Comparison of ENCODE assay signal across 8 cellular contexts in genomic region chr11:78573271-78574035, GRCh38. TPM values are rescaled to one million over a fixed set of nuclear protein-coding genes. Genes with fewer than 3 reads are reported as not detected.
DNase-seq lines count a peak whose midpoint lies in the region; ATAC-seq and TF ChIP-seq lines count a peak whose summit lies in the region.

No MANE protein-coding gene starts in this region.

- peaks cover 25% of the 10 kb centered on the region for H3K4me1 Mint-ChIP-seq in activated T-cell treated with anti-CD3 and anti-CD28 coated beads, Interleukin-2, amount 50 U/mL, for 4 hours (ENCODE audit: low read depth)
- H3K4me1 Mint-ChIP-seq in activated naive CD8-positive, alpha-beta T cell treated with anti-CD3 and anti-CD28 coated beads, Interleukin-2, amount 10 ng/mL, durations not matched to agents 7 days and 5 days, result peaks cover 27% of the 10 kb centered on the region

- H3K36me3 ChIP-seq in thyroid gland, result peaks cover 0 to 2% of the 10 kb centered on the region in 2 donors

- H3K9me3 Mint-ChIP-seq in activated T-cell treated with anti-CD3 and anti-CD28 coated beads, Interleukin-2, amount 50 U/mL, for 4 hours, result no peaks in the 10 kb centered on the region
- H3K9me3 Mint-ChIP-seq in activated naive CD8-positive, alpha-beta T cell treated with anti-CD3 and anti-CD28 coated beads, Interleukin-2, amount 10 ng/mL, durations not matched to agents 7 days and 5 days, result no peaks in the 10 kb centered on the region

- peaks cover 10% of the 10 kb centered on the region for H3K36me3 Mint-ChIP-seq in activated T-cell treated with anti-CD3 and anti-CD28 coated beads, Interleukin-2, amount 50 U/mL, for 4 hours (ENCODE audit: insufficient read depth)
- peaks cover 9% of the 10 kb centered on the region for H3K36me3 Mint-ChIP-seq in activated naive CD8-positive, alpha-beta T cell treated with anti-CD3 and anti-CD28 coated beads, Interleukin-2, amount 10 ng/mL, durations not matched to agents 7 days and 5 days

- intact Hi-C loops in thyroid gland (cut with DNase I), result no loop called here

- ATAC-seq in activated T-cell treated with anti-CD3 and anti-CD28 coated beads, Interleukin-2, amount 50 U/mL, for 4 hours, result no peak
- ATAC-seq in activated naive CD8-positive, alpha-beta T cell treated with anti-CD3 and anti-CD28 coated beads, Interleukin-2, amount 10 ng/mL, durations not matched to agents 7 days and 5 days (ENCODE audit: low read depth), result no peak
- no peak for ATAC-seq in GM21717 (IDR thresholded peaks at IDR 0.05; ENCODE audit: unreplicated experiment)

- peak overlapping the region; percentile 60 for H3K27ac Mint-ChIP-seq in activated naive CD8-positive, alpha-beta T cell treated with anti-CD3 and anti-CD28 coated beads, Interleukin-2, amount 10 ng/mL, durations not matched to agents 7 days and 5 days

- no peaks in the 10 kb centered on the region for H3K9me3 ChIP-seq in thyroid gland

- peak overlapping the region in 1 of 3 donors; percentile 89 for H3K27ac ChIP-seq in thyroid gland
- H3K27ac ChIP-seq in RWPE1, result no peak overlapping the region

- POLR2A ChIA-PET in activated naive CD8-positive, alpha-beta T cell treated with anti-CD3 and anti-CD28 coated beads, Interleukin-2, amount 10 ng/mL, durations not matched to agents 7 days and 5 days (lab: Charles Lee), result interaction anchor here (0.6 to 2.5 kb wide), 4 partner anchors 130 to 435 kb away, joined by 3 to 16 read pairs (median 3); partner anchors contain the start of gene GAB2
- POLR2A ChIA-PET in RWPE1 (lab: Yijun Ruan, JAX; ENCODE audit: low non-redundant PET), result no interaction called here

- H3K27me3 Mint-ChIP-seq in activated T-cell treated with anti-CD3 and anti-CD28 coated beads, Interleukin-2, amount 50 U/mL, for 4 hours (ENCODE audit: low read depth), result no peaks in the 10 kb centered on the region
- H3K27me3 Mint-ChIP-seq in activated naive CD8-positive, alpha-beta T cell treated with anti-CD3 and anti-CD28 coated beads, Interleukin-2, amount 10 ng/mL, durations not matched to agents 7 days and 5 days, result no peaks in the 10 kb centered on the region

- WGBS in thyroid gland, 2 donors, result 32 to 37% methylated on average over 8 of the region's 8 CpGs

- peak overlapping the region in 2 of 3 donors; percentile 51 to 76 for H3K4me3 ChIP-seq in thyroid gland (replicated peaks in 1 of 3)

- TF ChIP-seq POLR2A in thyroid gland (IDR thresholded peaks at IDR 0.05), result no peak

- no peaks in the 10 kb centered on the region for H3K27me3 ChIP-seq in thyroid gland

- no peak for DNase-seq in activated T-cell treated with anti-CD3 and anti-CD28 coated beads, Interleukin-2, amount 50 U/mL, for 4 hours
- DNase-seq in activated T-cell treated with anti-CD3 and anti-CD28 coated beads for 4 hours (no peak), left kidney (ENCODE audit: low read depth, low spot score) (peak; percentile 55), thyroid gland (no peak), COLO829 (ENCODE audit: low spot score) (no peak), RWPE1 (ENCODE audit: low spot score) (no peak)
- no peak for DNase-seq in activated naive CD8-positive, alpha-beta T cell treated with anti-CD3 and anti-CD28 coated beads, Interleukin-2, amount 10 ng/mL, durations not matched to agents 7 days and 5 days

- peak overlapping the region; percentile 95 for H3K4me3 Mint-ChIP-seq in activated T-cell treated with anti-CD3 and anti-CD28 coated beads, Interleukin-2, amount 50 U/mL, for 4 hours
- H3K4me3 Mint-ChIP-seq in activated naive CD8-positive, alpha-beta T cell treated with anti-CD3 and anti-CD28 coated beads, Interleukin-2, amount 10 ng/mL, durations not matched to agents 7 days and 5 days, result peak overlapping the region; percentile 99

- TF ChIP-seq CTCF in thyroid gland (IDR thresholded peaks at IDR 0.05) (no peak), RWPE1 (conservative IDR thresholded peaks at IDR 0.05; ENCODE audit: low read depth) (no peak)

- CTCF ChIA-PET in RWPE1 (lab: Yijun Ruan, JAX), result interaction anchor here (0.6 to 1.8 kb wide), 2 partner anchors 9 to 83 kb away, joined by 4 to 8 read pairs; no protein-coding TSS in a partner anchor

- H3K4me1 ChIP-seq in thyroid gland, result peaks cover 4 to 5% of the 10 kb centered on the region in 2 donors

RNA-seq across cellular contexts. Expression of gene NARS2, which starts 1.2 kb away (rescaled TPM):
- total RNA-seq in activated T-cell treated with anti-CD3 and anti-CD28 coated beads, Interleukin-2, amount 50 U/mL, for 4 hours, result 10 to 100 TPM; 15.6 to 25.3 (median 23.2) TPM
- 10 to 100 TPM; 12.8 to 14.5 TPM for total RNA-seq in activated naive CD8-positive, alpha-beta T cell treated with anti-CD3 and anti-CD28 coated beads, Interleukin-2, amount 10 ng/mL, durations not matched to agents 7 days and 5 days
- 10 to 100 TPM; 17.1 to 23.6 (median 22.5) TPM for total RNA-seq in thyroid gland
